1 cellular context compared by ENCODE assay signal in genomic region chr17:56798916-56799315, GRCh38.
TF ChIP-seq lines count a peak whose summit lies in the region.

No MANE protein-coding gene starts in this region.

TF ChIP-seq in H1, 55 proteins besides CTCF, POLR2A, EP300 and RAD21:
- no peak for TF ChIP-seq HDAC2 (IDR thresholded peaks at IDR 0.05; ENCODE audit: borderline replicate concordance in 1 of 2, low read depth in 2 of 2, low read length in 2 of 2)
- no peak for TF ChIP-seq TBP (IDR thresholded peaks at IDR 0.05; ENCODE audit: low read depth, low read length)
- TF ChIP-seq RNF2 (IDR thresholded peaks at IDR 0.05; ENCODE audit: borderline replicate concordance, low read depth, low read length, missing control alignments, poor library complexity, severe bottlenecking) = no peak
- TF ChIP-seq TAF1 (IDR thresholded peaks at IDR 0.05; ENCODE audit: low read depth, low read length) = no peak
- no peak for TF ChIP-seq TAF7 (optimal IDR thresholded peaks at IDR 0.05; ENCODE audit: borderline replicate concordance, low read depth, low read length)
- no peak for TF ChIP-seq SUZ12 (IDR thresholded peaks at IDR 0.05; ENCODE audit: low read length)
- no peak for TF ChIP-seq KDM4A (IDR thresholded peaks at IDR 0.05; ENCODE audit: low read depth, low read length, severe bottlenecking)
- TF ChIP-seq YY1 (IDR thresholded peaks at IDR 0.05; ENCODE audit: low read depth, low read length) = no peak
TF ChIP-seq in H1: peak in this region for 0.
